1 cellular context compared by ENCODE assay signal in genomic region chr11:9313648-9314290, GRCh38.
A peak's percentile ranks its signal among the peaks of the same experiment; 100 is the strongest.
TF ChIP-seq lines count a peak whose summit lies in the region.

No MANE protein-coding gene starts in this region.

TF ChIP-seq in HepG2, 621 proteins besides CTCF, POLR2A, EP300 and RAD21 (continues in another document):
- TF ChIP-seq ZKSCAN1 (IDR thresholded peaks at IDR 0.05; ENCODE audit: low read length) (peak; percentile 81), NCOA2 (CRISPR knock-in tag; IDR thresholded peaks at IDR 0.05) (no peak), HNF4A (CRISPR knock-in tag; IDR thresholded peaks at IDR 0.05) (peak; percentile 51), NFKB2 (CRISPR knock-in tag; IDR thresholded peaks at IDR 0.05; ENCODE audit: borderline replicate concordance) (no peak), AKNA (CRISPR knock-in tag; IDR thresholded peaks at IDR 0.05; ENCODE audit: borderline replicate concordance) (no peak), NR2C2 (CRISPR knock-in tag; IDR thresholded peaks at IDR 0.05; ENCODE audit: borderline replicate concordance) (no peak), LRRFIP1 (CRISPR knock-in tag; conservative IDR thresholded peaks at IDR 0.05) (no peak), ATF3 (CRISPR knock-in tag; IDR thresholded peaks at IDR 0.05) (no peak), MAZ (IDR thresholded peaks at IDR 0.05; ENCODE audit: borderline replicate concordance, low read depth, low read length) (no peak), MAZ (CRISPR knock-in tag; IDR thresholded peaks at IDR 0.05; ENCODE audit: low read depth) (no peak), GMEB1 (CRISPR knock-in tag; IDR thresholded peaks at IDR 0.05; ENCODE audit: borderline replicate concordance) (no peak), HNF4G (IDR thresholded peaks at IDR 0.05; ENCODE audit: borderline replicate concordance, low read depth, low read length) (peak; percentile 18; the same call in 1 of the 2 replicates), HNF4G (CRISPR knock-in tag; IDR thresholded peaks at IDR 0.05; ENCODE audit: borderline replicate concordance, low read depth) (no peak), ATM (IDR thresholded peaks at IDR 0.05; ENCODE audit: borderline replicate concordance) (no peak), ZNF275 (CRISPR knock-in tag; IDR thresholded peaks at IDR 0.05; ENCODE audit: borderline replicate concordance) (no peak), PHF8 (CRISPR knock-in tag; IDR thresholded peaks at IDR 0.05) (no peak), SRSF9 (IDR thresholded peaks at IDR 0.05; ENCODE audit: borderline replicate concordance, insufficient read depth, low read depth, low read length, poor library complexity, severe bottlenecking) (no peak), ZNF549 (CRISPR knock-in tag; IDR thresholded peaks at IDR 0.05) (peak; percentile 91), ZBED4 (CRISPR knock-in tag; IDR thresholded peaks at IDR 0.05; ENCODE audit: borderline replicate concordance) (no peak), ZNF232 (CRISPR knock-in tag; IDR thresholded peaks at IDR 0.05; ENCODE audit: borderline replicate concordance) (0 out of 2 replicates have a peak, but pooled peaks have one; percentile 10), ZFP90 (CRISPR knock-in tag; IDR thresholded peaks at IDR 0.05; ENCODE audit: borderline replicate concordance) (0 out of 2 replicates have a peak, but pooled peaks have one; percentile 4), ZNF790 (CRISPR knock-in tag; IDR thresholded peaks at IDR 0.05; ENCODE audit: borderline replicate concordance) (0 out of 2 replicates have a peak, but pooled peaks have one; percentile 35), TCF12 (IDR thresholded peaks at IDR 0.05) (no peak), TCF12 (CRISPR knock-in tag; IDR thresholded peaks at IDR 0.05) (no peak), ZNF800 (CRISPR knock-in tag; IDR thresholded peaks at IDR 0.05) (0 out of 2 replicates have a peak, but pooled peaks have one; percentile 29), ZBTB4 (CRISPR knock-in tag; IDR thresholded peaks at IDR 0.05; ENCODE audit: borderline replicate concordance) (no peak), ZNF564 (CRISPR knock-in tag; IDR thresholded peaks at IDR 0.05) (peak; percentile 9; the same call in 1 of the 2 replicates), MIXL1 (CRISPR knock-in tag; IDR thresholded peaks at IDR 0.05) (no peak), MTERF4 (CRISPR knock-in tag; IDR thresholded peaks at IDR 0.05) (no peak), HNRNPUL1 (IDR thresholded peaks at IDR 0.05; ENCODE audit: low read depth, low read length) (no peak), ZNF703 (CRISPR knock-in tag; IDR thresholded peaks at IDR 0.05; ENCODE audit: borderline replicate concordance) (no peak), ESRRA (CRISPR knock-in tag; IDR thresholded peaks at IDR 0.05; ENCODE audit: low read depth) (0 out of 2 replicates have a peak, but pooled peaks have one; percentile 1), SP140L (CRISPR knock-in tag; IDR thresholded peaks at IDR 0.05; ENCODE audit: borderline replicate concordance) (0 out of 2 replicates have a peak, but pooled peaks have one; percentile 7), ZNF772 (CRISPR knock-in tag; IDR thresholded peaks at IDR 0.05) (peak; percentile 21; the same call in 1 of the 2 replicates), SALL2 (CRISPR knock-in tag; IDR thresholded peaks at IDR 0.05) (no peak)
